ENCODE assay signal across 29 cellular contexts in the genomic region with DNA sequence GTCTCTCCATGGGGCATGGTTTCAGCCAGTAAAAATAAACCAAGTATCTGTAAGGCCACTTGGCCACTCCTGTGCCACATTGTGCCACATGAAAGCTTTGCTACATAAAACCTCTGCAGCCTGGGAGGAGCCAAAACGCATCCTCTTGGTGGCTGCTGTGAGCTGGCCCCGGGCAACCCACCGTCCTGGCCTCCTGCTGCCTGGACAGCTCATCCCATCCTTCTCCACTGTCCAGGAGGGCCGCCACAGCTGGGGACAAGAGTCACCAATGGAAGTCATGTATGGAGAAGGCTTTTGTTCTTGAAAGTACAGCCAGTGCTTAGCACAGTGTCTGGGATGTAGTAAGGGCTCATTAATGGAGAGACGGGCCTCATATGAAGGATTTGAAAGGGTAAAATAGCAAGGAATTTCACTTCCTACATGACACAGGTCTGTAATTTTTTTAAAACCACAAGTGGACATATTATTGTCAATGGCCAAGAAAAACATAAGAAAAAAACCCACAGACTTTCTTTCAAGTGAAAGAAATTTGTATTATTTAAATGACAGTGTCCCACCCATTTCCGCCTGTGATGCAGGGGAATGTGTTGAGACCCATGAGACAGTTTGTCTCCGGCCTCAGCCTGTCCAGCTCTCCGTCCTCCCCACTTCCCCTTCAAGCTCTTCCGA. TPM values are rescaled to one million over a fixed set of nuclear protein-coding genes. Genes with fewer than 3 reads are reported as not detected.
DNase-seq lines count a peak whose midpoint lies in the region; ATAC-seq and TF ChIP-seq lines count a peak whose summit lies in the region.
"Had no signal": no experiment of that assay in that cellular context is flagged by ENCODE, and none has a peak within 500 bp of the region (broad histone marks: within the 10 kb centered on the region; RNA-seq: fewer than 3 reads in every experiment).

No MANE protein-coding gene starts in this region.

- no peaks in the 10 kb centered on the region for H3K27me3 Mint-ChIP-seq in WTC11 (ENCODE audit: low read depth)
- peaks cover 8% of the 10 kb centered on the region for H3K27me3 Mint-ChIP-seq in stimulated activated memory B cell treated with anti-CD40 and anti-IgM and Interleukin-4, amounts not matched to agents 10 μg/mL and 1 μg/mL and 100 μg/mL, for 72 hours
- H3K27me3 Mint-ChIP-seq in activated CD4-positive, alpha-beta memory T cell treated with anti-CD3 and anti-CD28 coated beads for 36 hours: no peaks in the 10 kb centered on the region
- H3K27me3 Mint-ChIP-seq: activated naive CD8-positive, alpha-beta T cell treated with anti-CD3 and anti-CD28 coated beads for 36 hours had no signal

- DNase-seq in NOMO-1 (lab: John Stamatoyannopoulos, UW; ENCODE audit: unreplicated experiment in 2 of 2) (peak; percentile 26 to 42), NOMO-1 treated with dmso at 0.1 percent for 144 hours (lab: John Stamatoyannopoulos, UW; ENCODE audit: unreplicated experiment) (no peak), WTC11 (ENCODE audit: low spot score) (no peak), fibroblast of peridontal ligament (ENCODE audit: extremely low read depth) (peak; percentile 38), T-helper 9 cell (no peak), SIG-M5 treated with dmso at 0.1 percent for 504 hours (lab: John Stamatoyannopoulos, UW; ENCODE audit: unreplicated experiment) (no peak)
- DNase-seq in activated CD4-positive, alpha-beta memory T cell treated with anti-CD3 and anti-CD28 coated beads for 36 hours: no peak
- DNase-seq: activated CD4-positive, CD25-positive, alpha-beta regulatory T cell treated with anti-CD3 and anti-CD28 coated beads, Interleukin-2, amount 50 U/mL, for 72 hours; activated CD8-positive, alpha-beta memory T cell treated with anti-CD3 and anti-CD28 coated beads for 24 hours; activated effector memory CD4-positive, alpha-beta T cell treated with Interleukin-2 at 50 U/mL for 16 hours; activated naive CD8-positive, alpha-beta T cell treated with anti-CD3 and anti-CD28 coated beads for 36 hours; AML-193; body of pancreas; GDM1; heart left ventricle; NCI-H1105 treated with DMSO at 0.1 percent for 48 hours; NCI-H2029; NCI-H2227 treated with DMSO at 0.1 percent for 48 hours; NCI-H526 treated with DMSO at 0.1 percent for 48 hours; Peyer's patch; posterior cingulate gyrus; stimulated activated CD4-positive, alpha-beta T cell treated with anti-CD3 and anti-CD28 coated beads, Interleukin-12 subunit alpha, Interleukin-12 subunit beta, amount 100 ng/mL, for 4 hours; stimulated activated CD4-positive, alpha-beta T cell treated with anti-CD3 and anti-CD28 coated beads, Interleukin-4, amount 100 ng/mL, for 1 hour; T-cell; testis; uterus had no signal

- CTCF ChIA-PET in WTC11 (lab: Charles Lee): interaction anchor here (0.6 to 2.1 kb wide), 2 partner anchors 9 to 19 kb away, joined by 3 to 13 read pairs; no protein-coding TSS in a partner anchor
- CTCF ChIA-PET in activated CD4-positive, alpha-beta memory T cell treated with anti-CD3 and anti-CD28 coated beads for 36 hours (lab: Charles Lee): interaction anchor here (0.9 to 1.3 kb wide), 2 partner anchors 8 to 38 kb away, joined by 3 read pairs; no protein-coding TSS in a partner anchor

- ATAC-seq in WTC11: no peak
- ATAC-seq in stimulated activated memory B cell treated with anti-CD40 and anti-IgM and Interleukin-4, amounts not matched to agents 10 μg/mL and 1 μg/mL and 100 μg/mL, for 72 hours: peak; percentile 4
- ATAC-seq: body of pancreas, heart left ventricle, right cardiac atrium, T-cell had no signal

- POLR2A ChIA-PET in WTC11 (lab: Charles Lee): no interaction called here
- POLR2A ChIA-PET in activated CD4-positive, alpha-beta memory T cell treated with anti-CD3 and anti-CD28 coated beads for 36 hours (lab: Charles Lee): interaction anchor here (0.6 kb wide), 1 partner anchor 510 kb away, joined by 3 read pairs; no protein-coding TSS in a partner anchor

- no peaks in the 10 kb centered on the region for H3K9me3 Mint-ChIP-seq in WTC11
- H3K9me3 Mint-ChIP-seq in stimulated activated memory B cell treated with anti-CD40 and anti-IgM and Interleukin-4, amounts not matched to agents 10 μg/mL and 1 μg/mL and 100 μg/mL, for 72 hours: no peaks in the 10 kb centered on the region
- no peaks in the 10 kb centered on the region for H3K9me3 Mint-ChIP-seq in activated CD4-positive, alpha-beta memory T cell treated with anti-CD3 and anti-CD28 coated beads for 36 hours
- H3K9me3 Mint-ChIP-seq: activated naive CD8-positive, alpha-beta T cell treated with anti-CD3 and anti-CD28 coated beads for 36 hours; neural progenitor cell; T-cell had no signal

- intact Hi-C loops in activated CD4-positive, alpha-beta memory T cell treated with anti-CD3 and anti-CD28 coated beads for 36 hours (cut with micrococcal nuclease): no loop called here

- peak overlapping the region; percentile 18; the same call in 1 of the 2 replicates for H3K27ac Mint-ChIP-seq in WTC11
- H3K27ac Mint-ChIP-seq in stimulated activated memory B cell treated with anti-CD40 and anti-IgM and Interleukin-4, amounts not matched to agents 10 μg/mL and 1 μg/mL and 100 μg/mL, for 72 hours: no peak overlapping the region
- H3K27ac Mint-ChIP-seq in activated CD4-positive, alpha-beta memory T cell treated with anti-CD3 and anti-CD28 coated beads for 36 hours: no peak overlapping the region
- H3K27ac Mint-ChIP-seq: activated naive CD8-positive, alpha-beta T cell treated with anti-CD3 and anti-CD28 coated beads for 36 hours; neural progenitor cell; T-cell had no signal

- no peak for TF ChIP-seq CTCF in WTC11 (IDR thresholded peaks at IDR 0.05)

- H3K4me3 Mint-ChIP-seq in WTC11: no peak overlapping the region
- no peak overlapping the region for H3K4me3 Mint-ChIP-seq in stimulated activated memory B cell treated with anti-CD40 and anti-IgM and Interleukin-4, amounts not matched to agents 10 μg/mL and 1 μg/mL and 100 μg/mL, for 72 hours
- H3K4me3 Mint-ChIP-seq in activated CD4-positive, alpha-beta memory T cell treated with anti-CD3 and anti-CD28 coated beads for 36 hours: no peak overlapping the region
- H3K4me3 Mint-ChIP-seq: activated naive CD8-positive, alpha-beta T cell treated with anti-CD3 and anti-CD28 coated beads for 36 hours; neural progenitor cell; T-cell had no signal

- H3K4me1 Mint-ChIP-seq in WTC11: no peaks in the 10 kb centered on the region
- peaks cover 7% of the 10 kb centered on the region for H3K4me1 Mint-ChIP-seq in stimulated activated memory B cell treated with anti-CD40 and anti-IgM and Interleukin-4, amounts not matched to agents 10 μg/mL and 1 μg/mL and 100 μg/mL, for 72 hours
- peaks cover 2% of the 10 kb centered on the region for H3K4me1 Mint-ChIP-seq in activated CD4-positive, alpha-beta memory T cell treated with anti-CD3 and anti-CD28 coated beads for 36 hours (ENCODE audit: low read depth)
- H3K4me1 Mint-ChIP-seq: T-cell had no signal

- H3K36me3 Mint-ChIP-seq in WTC11: no peaks in the 10 kb centered on the region
- no peaks in the 10 kb centered on the region for H3K36me3 Mint-ChIP-seq in stimulated activated memory B cell treated with anti-CD40 and anti-IgM and Interleukin-4, amounts not matched to agents 10 μg/mL and 1 μg/mL and 100 μg/mL, for 72 hours
- H3K36me3 Mint-ChIP-seq in activated CD4-positive, alpha-beta memory T cell treated with anti-CD3 and anti-CD28 coated beads for 36 hours: no peaks in the 10 kb centered on the region
- H3K36me3 Mint-ChIP-seq: activated naive CD8-positive, alpha-beta T cell treated with anti-CD3 and anti-CD28 coated beads for 36 hours; neural progenitor cell; T-cell had no signal

TF ChIP-seq in WTC11, 78 proteins besides CTCF, POLR2A, EP300 and RAD21 (continues in another document):
- TF ChIP-seq, protein P1, sequence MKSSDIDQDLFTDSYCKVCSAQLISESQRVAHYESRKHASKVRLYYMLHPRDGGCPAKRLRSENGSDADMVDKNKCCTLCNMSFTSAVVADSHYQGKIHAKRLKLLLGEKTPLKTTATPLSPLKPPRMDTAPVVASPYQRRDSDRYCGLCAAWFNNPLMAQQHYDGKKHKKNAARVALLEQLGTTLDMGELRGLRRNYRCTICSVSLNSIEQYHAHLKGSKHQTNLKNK (CRISPR knock-in tag; IDR thresholded peaks at IDR 0.05): no peak
- TF ChIP-seq, protein P2, sequence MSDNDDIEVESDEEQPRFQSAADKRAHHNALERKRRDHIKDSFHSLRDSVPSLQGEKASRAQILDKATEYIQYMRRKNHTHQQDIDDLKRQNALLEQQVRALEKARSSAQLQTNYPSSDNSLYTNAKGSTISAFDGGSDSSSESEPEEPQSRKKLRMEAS (CRISPR knock-in tag; IDR thresholded peaks at IDR 0.05): no peak
- TF ChIP-seq, protein P3, sequence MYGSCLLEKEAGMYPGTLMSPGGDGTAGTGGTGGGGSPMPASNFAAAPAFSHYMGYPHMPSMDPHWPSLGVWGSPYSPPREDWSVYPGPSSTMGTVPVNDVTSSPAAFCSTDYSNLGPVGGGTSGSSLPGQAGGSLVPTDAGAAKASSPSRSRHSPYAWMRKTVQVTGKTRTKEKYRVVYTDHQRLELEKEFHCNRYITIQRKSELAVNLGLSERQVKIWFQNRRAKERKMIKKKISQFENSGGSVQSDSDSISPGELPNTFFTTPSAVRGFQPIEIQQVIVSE (CRISPR knock-in tag; IDR thresholded peaks at IDR 0.05; ENCODE audit: borderline replicate concordance): no peak
- TF ChIP-seq, protein P4, sequence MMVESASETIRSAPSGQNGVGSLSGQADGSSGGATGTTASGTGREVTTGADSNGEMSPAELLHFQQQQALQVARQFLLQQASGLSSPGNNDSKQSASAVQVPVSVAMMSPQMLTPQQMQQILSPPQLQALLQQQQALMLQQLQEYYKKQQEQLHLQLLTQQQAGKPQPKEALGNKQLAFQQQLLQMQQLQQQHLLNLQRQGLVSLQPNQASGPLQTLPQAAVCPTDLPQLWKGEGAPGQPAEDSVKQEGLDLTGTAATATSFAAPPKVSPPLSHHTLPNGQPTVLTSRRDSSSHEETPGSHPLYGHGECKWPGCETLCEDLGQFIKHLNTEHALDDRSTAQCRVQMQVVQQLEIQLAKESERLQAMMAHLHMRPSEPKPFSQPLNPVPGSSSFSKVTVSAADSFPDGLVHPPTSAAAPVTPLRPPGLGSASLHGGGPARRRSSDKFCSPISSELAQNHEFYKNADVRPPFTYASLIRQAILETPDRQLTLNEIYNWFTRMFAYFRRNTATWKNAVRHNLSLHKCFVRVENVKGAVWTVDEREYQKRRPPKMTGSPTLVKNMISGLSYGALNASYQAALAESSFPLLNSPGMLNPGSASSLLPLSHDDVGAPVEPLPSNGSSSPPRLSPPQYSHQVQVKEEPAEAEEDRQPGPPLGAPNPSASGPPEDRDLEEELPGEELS (CRISPR knock-in tag; IDR thresholded peaks at IDR 0.05): no peak
- no peak for TF ChIP-seq ETV6 (CRISPR knock-in tag; IDR thresholded peaks at IDR 0.05)

RNA-seq across cellular contexts. Expression of a gene that starts 6.6 kb away (rescaled TPM):
- total RNA-seq in WTC11 (2021): 2.5 to 4.4 TPM (median 3.2 TPM) in 3 replicates
- not detected for total RNA-seq in activated CD4-positive, alpha-beta memory T cell treated with anti-CD3 and anti-CD28 coated beads for 36 hours
- total RNA-seq: T-cell had no signal

RNA-seq across cellular contexts. Expression of a gene that starts 56.8 kb away (rescaled TPM):
- 18.3 to 19.2 TPM (median 18.8 TPM) in 3 replicates for total RNA-seq in WTC11 (2021)
- total RNA-seq in activated CD4-positive, alpha-beta memory T cell treated with anti-CD3 and anti-CD28 coated beads for 36 hours: 10 to 100 TPM; 20.6 to 23.0 TPM

Comparison
In these comparisons a context has a peak if more than half of its experiments do, and no peak if none do; other contexts are left out.
1. DNase-seq: peak in NOMO-1 (2 of 2) and fibroblast of peridontal ligament (single experiment); none in NOMO-1 treated with dmso at 0.1 percent for 144 hours (single experiment), WTC11 (single experiment), T-helper 9 cell (single experiment), activated CD4-positive, alpha-beta memory T cell treated with anti-CD3 and anti-CD28 coated beads for 36 hours (single experiment) and SIG-M5 treated with dmso at 0.1 percent for 504 hours (single experiment).